ENCODE assay signal across 8 cellular contexts in the genomic region with DNA sequence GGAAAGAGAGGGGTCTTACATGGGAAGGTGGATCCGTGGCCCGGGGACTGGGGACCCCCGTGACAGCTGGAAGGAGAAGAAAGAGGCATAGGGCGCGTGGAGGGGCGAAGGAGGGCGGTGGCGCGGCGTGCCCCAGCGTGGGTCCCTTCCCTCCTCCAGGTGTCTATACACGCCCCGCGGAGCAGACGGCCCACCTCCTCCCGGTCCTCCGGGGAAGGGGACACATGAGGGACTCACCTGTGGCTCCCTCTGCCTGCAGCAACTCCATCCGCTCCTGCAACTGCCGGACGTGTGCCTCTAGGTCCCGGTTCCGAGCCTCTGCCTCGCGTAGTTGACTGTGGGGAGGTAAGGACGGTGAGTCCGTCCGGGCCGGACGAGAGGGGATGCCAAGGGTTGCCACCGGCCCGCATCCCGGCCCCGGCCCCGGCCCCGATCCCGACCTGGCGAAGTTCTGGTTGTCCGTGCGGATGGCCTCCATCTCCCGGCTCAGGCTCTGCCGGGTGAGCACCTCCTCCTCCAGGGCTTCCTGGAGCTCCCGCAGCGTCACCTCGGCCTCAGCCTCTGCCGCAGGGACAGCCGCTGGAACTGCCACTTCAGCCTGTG. TPM values are rescaled to one million over a fixed set of nuclear protein-coding genes. Genes with fewer than 3 reads are reported as not detected.
DNase-seq lines count a peak whose midpoint lies in the region; ATAC-seq, FAIRE-seq and TF ChIP-seq lines count a peak whose summit lies in the region.
"Had no signal": no experiment of that assay in that cellular context is flagged by ENCODE, and none has a peak within 500 bp of the region (broad histone marks: within the 10 kb centered on the region; RNA-seq: fewer than 3 reads in every experiment).

No MANE protein-coding gene starts in this region.

- H3K4me3 ChIP-seq in keratinocyte (ENCODE audit: control insufficient read depth in 2 of 3, extremely low read depth in 1 of 3, insufficient read depth in 2 of 3, low read depth in 1 of 3, low read length in 3 of 3) (peak overlapping the region in 1 of 3 experiments; percentile 49), smooth muscle cell (no peak overlapping the region)

- no peak overlapping the region for H3K18ac ChIP-seq in H9 (ENCODE audit: insufficient read length, low read depth, low read length)

- H3K79me2 ChIP-seq in H9 (ENCODE audit: insufficient read depth, low read length) (no peaks in the 10 kb centered on the region), keratinocyte (ENCODE audit: control insufficient read depth, insufficient read depth, low read length) (no peaks in the 10 kb centered on the region), smooth muscle cell (ENCODE audit: low read depth) (peaks cover 8% of the 10 kb centered on the region)

- H3K27ac ChIP-seq in H9 (ENCODE audit: insufficient read length, low read depth, low read length) (no peak overlapping the region), keratinocyte (ENCODE audit: control insufficient read depth, insufficient read depth, low read length) (no peak overlapping the region), smooth muscle cell (ENCODE audit: low read depth) (no peak overlapping the region)

- no peak for FAIRE-seq in keratinocyte (lab: Jason Lieb, UNC)

- no peaks in the 10 kb centered on the region for H3K9me1 ChIP-seq in keratinocyte (ENCODE audit: control insufficient read depth, extremely low read depth, insufficient read depth, low read length)

- peak overlapping the region; percentile 82 to 93 for H3K4me3 Mint-ChIP-seq in H9
- H3K4me3 Mint-ChIP-seq in activated T-helper 1 cell treated with anti-CD3 and anti-CD28 coated beads, Interleukin-12 subunit alpha, Interleukin-12 subunit beta, Interleukin-2, Interleukin-4 antibody, amounts not matched to agents 30 ng/mL and 10 ng/mL and 1 ng/mL, durations not matched to agents 14 hours and 24 hours and 36 hours: peak overlapping the region; percentile 58

- H3K4me1 ChIP-seq in H9 (ENCODE audit: insufficient read depth, low read length) (no peaks in the 10 kb centered on the region), keratinocyte (ENCODE audit: control insufficient read depth, extremely low read depth, insufficient read depth, low read length) (peaks cover 15% of the 10 kb centered on the region), smooth muscle cell (ENCODE audit: low read depth) (peaks cover 8% of the 10 kb centered on the region)

- WGBS in H9 (ENCODE audit: extremely low coverage, insufficient read length, low lambda C conversion rate): no CpG with 5 or more reads among the region's 46 CpGs
- 92% methylated on average over 43 of the region's 46 CpGs for WGBS in smooth muscle cell (ENCODE audit: low lambda C conversion rate)

- peaks cover 18% of the 10 kb centered on the region for H3K23me2 ChIP-seq in H9 (ENCODE audit: insufficient read length, low read depth, low read length, poor library complexity, severe bottlenecking)

- H3K9me3 Mint-ChIP-seq in H9: no peaks in the 10 kb centered on the region; a peak in 1 of 5 replicates
- H3K9me3 Mint-ChIP-seq in activated T-helper 1 cell treated with anti-CD3 and anti-CD28 coated beads, Interleukin-12 subunit alpha, Interleukin-12 subunit beta, Interleukin-2, Interleukin-4 antibody, amounts not matched to agents 30 ng/mL and 10 ng/mL and 1 ng/mL, durations not matched to agents 14 hours and 24 hours and 36 hours: no peaks in the 10 kb centered on the region

- DNase-seq in H9 (no peak), keratinocyte (ENCODE audit: low read depth, low spot score) (no peak), smooth muscle cell (lab: John Stamatoyannopoulos, UW; ENCODE audit: unreplicated experiment) (no peak), NCI-H446 (lab: John Stamatoyannopoulos, UW) (no peak)
- no peak for DNase-seq in activated T-helper 1 cell treated with anti-CD3 and anti-CD28 coated beads, Interleukin-12 subunit alpha, Interleukin-12 subunit beta, Interleukin-2, Interleukin-4 antibody, amounts not matched to agents 30 ng/mL and 10 ng/mL and 1 ng/mL, durations not matched to agents 14 hours and 24 hours and 36 hours (ENCODE audit: low spot score)
- no peak for DNase-seq in stimulated activated CD4-positive, alpha-beta T cell treated with anti-CD3 and anti-CD28 coated beads, Interleukin-4, amount 100 ng/mL, for 4 hours

- no peak overlapping the region for H4K91ac ChIP-seq in H9 (ENCODE audit: insufficient read length, low read depth, low read length)

- H4K8ac ChIP-seq in H9 (replicated peaks; ENCODE audit: insufficient read length, low read depth, low read length): no peak overlapping the region

- peak overlapping the region; percentile 83 to 92 (median 85); a peak in 6 of 7 replicates for H3K27ac Mint-ChIP-seq in H9
- no peak overlapping the region for H3K27ac Mint-ChIP-seq in activated T-helper 1 cell treated with anti-CD3 and anti-CD28 coated beads, Interleukin-12 subunit alpha, Interleukin-12 subunit beta, Interleukin-2, Interleukin-4 antibody, amounts not matched to agents 30 ng/mL and 10 ng/mL and 1 ng/mL, durations not matched to agents 14 hours and 24 hours and 36 hours

- H3K4me1 Mint-ChIP-seq in H9: peaks cover 7 to 17% of the 10 kb centered on the region in 2 experiments
- peaks cover 9% of the 10 kb centered on the region for H3K4me1 Mint-ChIP-seq in activated T-helper 1 cell treated with anti-CD3 and anti-CD28 coated beads, Interleukin-12 subunit alpha, Interleukin-12 subunit beta, Interleukin-2, Interleukin-4 antibody, amounts not matched to agents 30 ng/mL and 10 ng/mL and 1 ng/mL, durations not matched to agents 14 hours and 24 hours and 36 hours (ENCODE audit: low read depth)

- no peak overlapping the region for H3K56ac ChIP-seq in H9 (ENCODE audit: insufficient read length, low read depth, low read length)

- H4K20me1 ChIP-seq in H9 (ENCODE audit: control insufficient read depth, insufficient read depth, insufficient read length): no peaks in the 10 kb centered on the region
- H4K20me1 ChIP-seq in keratinocyte (ENCODE audit: control insufficient read depth, extremely low read depth, insufficient read depth, low read length): peaks cover 6% of the 10 kb centered on the region
- H4K20me1 ChIP-seq in smooth muscle cell (ENCODE audit: low read depth): peaks cover 16% of the 10 kb centered on the region

- H3K14ac ChIP-seq in H9 (ENCODE audit: insufficient read depth, low read length): no peak overlapping the region

- TF ChIP-seq CTCF in H9 (conservative IDR thresholded peaks at IDR 0.05): no peak
- TF ChIP-seq CTCF in keratinocyte (optimal IDR thresholded peaks at IDR 0.05 in 1 of 3, IDR thresholded peaks at IDR 0.05 in 1 of 3, conservative IDR thresholded peaks at IDR 0.05 in 1 of 3; ENCODE audit: extremely low read depth in 1 of 3, insufficient read depth in 2 of 3, low read length in 3 of 3): no peak
- TF ChIP-seq CTCF in smooth muscle cell (IDR thresholded peaks at IDR 0.05; ENCODE audit: borderline replicate concordance, insufficient read depth, poor library complexity, severe bottlenecking): no peak

- intact Hi-C loops in activated T-helper 1 cell treated with anti-CD3 and anti-CD28 coated beads, Interleukin-12 subunit alpha, Interleukin-12 subunit beta, Interleukin-2, Interleukin-4 antibody, amounts not matched to agents 30 ng/mL and 10 ng/mL and 1 ng/mL, durations not matched to agents 14 hours and 24 hours and 36 hours (cut with micrococcal nuclease): no loop called here

- no peak overlapping the region for H2BK15ac ChIP-seq in H9 (ENCODE audit: low read depth, low read length)

- H3F3A ChIP-seq in smooth muscle cell (ENCODE audit: low read depth): peaks cover 22% of the 10 kb centered on the region

- no peak for ATAC-seq in GM21390 (IDR thresholded peaks at IDR 0.05; ENCODE audit: unreplicated experiment)

- H3K23ac ChIP-seq in H9 (ENCODE audit: insufficient read length, low read depth, low read length): no peak overlapping the region

- no peak overlapping the region for H3T11ph ChIP-seq in H9 (ENCODE audit: low read length)

- H3K9me3 ChIP-seq in H9 (ENCODE audit: control insufficient read depth, low read depth, low read length) (no peaks in the 10 kb centered on the region), keratinocyte (ENCODE audit: control insufficient read depth, low read depth, low read length) (no peaks in the 10 kb centered on the region), smooth muscle cell (replicated peaks; ENCODE audit: low read depth) (no peaks in the 10 kb centered on the region)

- no peaks in the 10 kb centered on the region for H3K27me3 ChIP-seq in H9 (ENCODE audit: insufficient read depth, low read length)
- no peaks in the 10 kb centered on the region for H3K27me3 ChIP-seq in keratinocyte (ENCODE audit: control insufficient read depth, extremely low read depth, insufficient read depth, low read length)
- H3K27me3 ChIP-seq in smooth muscle cell (ENCODE audit: low read depth): no peaks in the 10 kb centered on the region

- H2BK20ac ChIP-seq in H9 (ENCODE audit: low read depth, low read length, poor library complexity, severe bottlenecking): no peak overlapping the region

- H3K9ac ChIP-seq in H9 (ENCODE audit: extremely low read depth, insufficient read length, low read length) (no peak overlapping the region), keratinocyte (ENCODE audit: control insufficient read depth, extremely low read depth, insufficient read depth, low read length) (no peak overlapping the region), smooth muscle cell (ENCODE audit: low read depth) (no peak overlapping the region)

- H3K27me3 Mint-ChIP-seq in H9 (ENCODE audit: low read depth): peaks cover 3% of the 10 kb centered on the region
- peaks cover 15% of the 10 kb centered on the region for H3K27me3 Mint-ChIP-seq in activated T-helper 1 cell treated with anti-CD3 and anti-CD28 coated beads, Interleukin-12 subunit alpha, Interleukin-12 subunit beta, Interleukin-2, Interleukin-4 antibody, amounts not matched to agents 30 ng/mL and 10 ng/mL and 1 ng/mL, durations not matched to agents 14 hours and 24 hours and 36 hours (ENCODE audit: insufficient read depth)

- H3K4ac ChIP-seq in H9 (ENCODE audit: low read depth, low read length): no peak overlapping the region

- H2BK12ac ChIP-seq in H9 (ENCODE audit: insufficient read length, low read depth, low read length): no peak overlapping the region

- no peak overlapping the region for H2AFZ ChIP-seq in H9 (ENCODE audit: low read length)
- no peak overlapping the region for H2AFZ ChIP-seq in keratinocyte (ENCODE audit: control insufficient read depth, low read length)
- no peak overlapping the region for H2AFZ ChIP-seq in smooth muscle cell (ENCODE audit: low read depth)

- H3K79me1 ChIP-seq in H9 (ENCODE audit: insufficient read depth, low read depth, low read length, poor library complexity, severe bottlenecking): no peaks in the 10 kb centered on the region

- H2BK5ac ChIP-seq in H9 (ENCODE audit: insufficient read length, low read length): no peak overlapping the region

- H3K36me3 ChIP-seq in keratinocyte (ENCODE audit: control insufficient read depth in 2 of 2, extremely low read depth in 1 of 2, insufficient read depth in 2 of 2, low read length in 2 of 2): peaks cover 0 to 4% of the 10 kb centered on the region in 2 experiments
- H3K36me3 ChIP-seq in smooth muscle cell (ENCODE audit: low read depth): no peaks in the 10 kb centered on the region

- no peak overlapping the region for H2AK5ac ChIP-seq in H9 (ENCODE audit: insufficient read length, low read length)

- H2BK120ac ChIP-seq in H9 (ENCODE audit: low read depth, low read length, poor library complexity, severe bottlenecking): no peak overlapping the region

- H3K4me2 ChIP-seq in H9 (ENCODE audit: insufficient read depth, insufficient read length, low read length) (peak overlapping the region; percentile 58), keratinocyte (ENCODE audit: control insufficient read depth, extremely low read depth, insufficient read depth, low read depth, low read length) (peak overlapping the region; percentile 98), smooth muscle cell (peak overlapping the region; percentile 92)

- peaks cover 5 to 27% (median 16%) of the 10 kb centered on the region in 3 experiments for H3K36me3 Mint-ChIP-seq in H9 (ENCODE audit: insufficient read depth in 1 of 3, low read depth in 3 of 3)
- H3K36me3 Mint-ChIP-seq in activated T-helper 1 cell treated with anti-CD3 and anti-CD28 coated beads, Interleukin-12 subunit alpha, Interleukin-12 subunit beta, Interleukin-2, Interleukin-4 antibody, amounts not matched to agents 30 ng/mL and 10 ng/mL and 1 ng/mL, durations not matched to agents 14 hours and 24 hours and 36 hours (ENCODE audit: low read depth): peaks cover 3% of the 10 kb centered on the region

- dilution Hi-C loops in keratinocyte (cut with MboI; ENCODE audit: extremely low pct_ligation_motif_present, low sequenced_read_pairs): no loop called here

- no peak overlapping the region for H4K5ac ChIP-seq in H9 (ENCODE audit: insufficient read length, low read depth, low read length)

RNA-seq across cellular contexts. Expression of a gene that starts 2.4 kb away (rescaled TPM):
- 41.6 and 41.7 TPM in 2 replicates for total RNA-seq in H9 (2021)
- 3.7 and 5.6 TPM in 2 replicates for total RNA-seq in activated T-helper 1 cell treated with anti-CD3 and anti-CD28 coated beads, Interleukin-12 subunit alpha, Interleukin-12 subunit beta, Interleukin-2, Interleukin-4 antibody, amounts not matched to agents 30 ng/mL and 10 ng/mL and 1 ng/mL, durations not matched to agents 14 hours and 24 hours and 36 hours
- 1.3 to 2.2 TPM (median 2.0 TPM) in 3 replicates for polyA plus RNA-seq in keratinocyte
- 0.45 TPM for polyA plus RNA-seq in keratinocyte (2011; ENCODE audit: low read depth)
- 1.5 and 3.0 TPM in 2 replicates for polyA plus RNA-seq in keratinocyte (2011; cell fraction: cytosol; rRNA removed)
- polyA plus RNA-seq in keratinocyte (2011; cell fraction: nucleus; rRNA removed): 4.5 and 5.8 TPM in 2 replicates
- polyA plus RNA-seq in keratinocyte (2012; ENCODE audit: low replicate concordance): 1.8 and 2.2 TPM in 2 replicates
- polyA minus RNA-seq in keratinocyte: 1.1 to 5.1 TPM (median 2.8 TPM) in 3 replicates
- polyA minus RNA-seq in keratinocyte (2011; cell fraction: cytosol; rRNA and poly(A)+ RNA removed): 6.1 TPM
- polyA minus RNA-seq in keratinocyte (2011; cell fraction: nucleus; rRNA and poly(A)+ RNA removed): 1.9 and 3.8 TPM in 2 replicates
- 10.2 and 15.3 TPM in 2 replicates for total RNA-seq in smooth muscle cell
- polyA plus RNA-seq in smooth muscle cell: 16.0 and 19.7 TPM in 2 replicates

RNA-seq across cellular contexts. Expression of a gene that starts 10.9 kb away (rescaled TPM):
- total RNA-seq in H9 (2021) (63.9 and 67.4 TPM in 2 replicates), smooth muscle cell (19.2 and 23.6 TPM in 2 replicates)
- total RNA-seq in activated T-helper 1 cell treated with anti-CD3 and anti-CD28 coated beads, Interleukin-12 subunit alpha, Interleukin-12 subunit beta, Interleukin-2, Interleukin-4 antibody, amounts not matched to agents 30 ng/mL and 10 ng/mL and 1 ng/mL, durations not matched to agents 14 hours and 24 hours and 36 hours: 22.8 and 23.9 TPM in 2 replicates
- polyA plus RNA-seq in keratinocyte (7.0 to 12.8 TPM (median 8.1 TPM) in 3 replicates), smooth muscle cell (32.7 and 47.7 TPM in 2 replicates)
- polyA plus RNA-seq in keratinocyte (2011; ENCODE audit: low read depth): 15.4 TPM
- polyA plus RNA-seq in keratinocyte (2011; cell fraction: cytosol; rRNA removed): 2.8 and 7.2 TPM in 2 replicates
- polyA plus RNA-seq in keratinocyte (2011; cell fraction: nucleus; rRNA removed): 76.2 and 104 TPM in 2 replicates
- 13.2 and 17.9 TPM in 2 replicates for polyA plus RNA-seq in keratinocyte (2012; ENCODE audit: low replicate concordance)
- polyA minus RNA-seq in keratinocyte: 7.1 to 11.4 TPM (median 9.1 TPM) in 3 replicates
- polyA minus RNA-seq in keratinocyte (2011; cell fraction: cytosol; rRNA and poly(A)+ RNA removed): 3.3 TPM
- 12.0 and 16.4 TPM in 2 replicates for polyA minus RNA-seq in keratinocyte (2011; cell fraction: nucleus; rRNA and poly(A)+ RNA removed)

RNA-seq across cellular contexts. Expression of a gene that starts 21.2 kb away (rescaled TPM):
- total RNA-seq in H9 (2021): 70.7 and 75.1 TPM in 2 replicates
- total RNA-seq in activated T-helper 1 cell treated with anti-CD3 and anti-CD28 coated beads, Interleukin-12 subunit alpha, Interleukin-12 subunit beta, Interleukin-2, Interleukin-4 antibody, amounts not matched to agents 30 ng/mL and 10 ng/mL and 1 ng/mL, durations not matched to agents 14 hours and 24 hours and 36 hours: 50.0 and 55.8 TPM in 2 replicates
- 10.1 to 16.5 TPM (median 12.5 TPM) in 3 replicates for polyA plus RNA-seq in keratinocyte
- 1.7 TPM for polyA plus RNA-seq in keratinocyte (2011; ENCODE audit: low read depth)
- 8.1 and 11.8 TPM in 2 replicates for polyA plus RNA-seq in keratinocyte (2011; cell fraction: cytosol; rRNA removed)
- 35.8 and 51.3 TPM in 2 replicates for polyA plus RNA-seq in keratinocyte (2011; cell fraction: nucleus; rRNA removed)
- 12.3 and 20.4 TPM in 2 replicates for polyA plus RNA-seq in keratinocyte (2012; ENCODE audit: low replicate concordance)
- polyA minus RNA-seq in keratinocyte: 16.9 to 29.0 TPM (median 27.1 TPM) in 3 replicates
- 24.7 TPM for polyA minus RNA-seq in keratinocyte (2011; cell fraction: cytosol; rRNA and poly(A)+ RNA removed)
- 28.9 and 30.2 TPM in 2 replicates for polyA minus RNA-seq in keratinocyte (2011; cell fraction: nucleus; rRNA and poly(A)+ RNA removed)
- 14.9 and 16.1 TPM in 2 replicates for total RNA-seq in smooth muscle cell
- 57.6 and 96.4 TPM in 2 replicates for polyA plus RNA-seq in smooth muscle cell

RNA-seq across cellular contexts. Expression of a gene that starts 38.2 kb away (rescaled TPM):
- 0.07 TPM in 1 of 2 replicates, not detected in the other for total RNA-seq in H9 (2021)
- not detected in 2 replicates for total RNA-seq in activated T-helper 1 cell treated with anti-CD3 and anti-CD28 coated beads, Interleukin-12 subunit alpha, Interleukin-12 subunit beta, Interleukin-2, Interleukin-4 antibody, amounts not matched to agents 30 ng/mL and 10 ng/mL and 1 ng/mL, durations not matched to agents 14 hours and 24 hours and 36 hours
- polyA plus RNA-seq in keratinocyte: not detected in 3 replicates
- not detected for polyA plus RNA-seq in keratinocyte (2011; ENCODE audit: low read depth)
- polyA plus RNA-seq in keratinocyte (2011; cell fraction: cytosol; rRNA removed): not detected in 2 replicates
- not detected in 2 replicates for polyA plus RNA-seq in keratinocyte (2011; cell fraction: nucleus; rRNA removed)
- not detected in 2 replicates for polyA plus RNA-seq in keratinocyte (2012; ENCODE audit: low replicate concordance)
- polyA minus RNA-seq in keratinocyte: not detected in 3 replicates
- polyA minus RNA-seq in keratinocyte (2011; cell fraction: cytosol; rRNA and poly(A)+ RNA removed): not detected
- not detected in 2 replicates for polyA minus RNA-seq in keratinocyte (2011; cell fraction: nucleus; rRNA and poly(A)+ RNA removed)
- total RNA-seq in smooth muscle cell: not detected in 2 replicates
- 0.12 TPM in 1 of 2 replicates, not detected in the other for polyA plus RNA-seq in smooth muscle cell
- total RNA-seq: NCI-H460 had no signal

RNA-seq across cellular contexts. Expression of a gene that starts 40.7 kb away (rescaled TPM):
- 43.6 and 43.9 TPM in 2 replicates for total RNA-seq in H9 (2021)
- 35.1 and 35.4 TPM in 2 replicates for total RNA-seq in activated T-helper 1 cell treated with anti-CD3 and anti-CD28 coated beads, Interleukin-12 subunit alpha, Interleukin-12 subunit beta, Interleukin-2, Interleukin-4 antibody, amounts not matched to agents 30 ng/mL and 10 ng/mL and 1 ng/mL, durations not matched to agents 14 hours and 24 hours and 36 hours
- polyA plus RNA-seq in keratinocyte: 2.1 to 2.4 TPM (median 2.4 TPM) in 3 replicates
- polyA plus RNA-seq in keratinocyte (2011; ENCODE audit: low read depth): 1.6 TPM
- polyA plus RNA-seq in keratinocyte (2011; cell fraction: cytosol; rRNA removed): 1.5 and 3.0 TPM in 2 replicates
- 8.6 and 11.8 TPM in 2 replicates for polyA plus RNA-seq in keratinocyte (2011; cell fraction: nucleus; rRNA removed)
- 5.0 and 6.4 TPM in 2 replicates for polyA plus RNA-seq in keratinocyte (2012; ENCODE audit: low replicate concordance)
- 1.8 to 2.8 TPM (median 2.7 TPM) in 3 replicates for polyA minus RNA-seq in keratinocyte
- 6.9 TPM for polyA minus RNA-seq in keratinocyte (2011; cell fraction: cytosol; rRNA and poly(A)+ RNA removed)
- 7.2 and 8.1 TPM in 2 replicates for polyA minus RNA-seq in keratinocyte (2011; cell fraction: nucleus; rRNA and poly(A)+ RNA removed)
- total RNA-seq in smooth muscle cell: 5.6 and 7.2 TPM in 2 replicates
- polyA plus RNA-seq in smooth muscle cell: 7.9 and 13.1 TPM in 2 replicates
